Comparison of ENCODE assay signal across 1 cellular context in the genomic region with DNA sequence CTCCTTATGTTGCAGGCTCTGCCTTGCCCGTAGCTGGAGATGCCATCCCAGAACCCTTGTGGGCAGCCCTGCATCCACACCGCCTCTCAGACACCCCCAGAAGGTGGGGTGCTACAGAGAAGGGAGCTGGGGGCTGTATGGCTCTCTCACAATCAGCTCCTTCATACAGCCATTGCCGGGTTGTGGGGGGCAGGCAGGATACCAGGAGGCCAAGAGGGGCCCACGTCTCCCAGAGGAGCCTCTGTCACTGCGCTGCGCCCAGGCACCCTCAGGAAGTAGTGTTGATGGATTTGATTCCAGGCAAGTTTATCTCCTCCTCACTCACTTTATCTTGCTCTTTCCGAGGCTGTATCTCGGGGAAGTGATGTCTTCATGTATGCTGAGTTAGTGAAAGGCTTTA.
TF ChIP-seq lines count a peak whose summit lies in the region.

No MANE protein-coding gene starts in this region.

TF ChIP-seq in SK-N-SH treated with all-trans-retinoic acid at 6 μM for 48 hours, 23 proteins besides CTCF, POLR2A, EP300 and RAD21 (continued from another document):
- TF ChIP-seq, protein P1, sequence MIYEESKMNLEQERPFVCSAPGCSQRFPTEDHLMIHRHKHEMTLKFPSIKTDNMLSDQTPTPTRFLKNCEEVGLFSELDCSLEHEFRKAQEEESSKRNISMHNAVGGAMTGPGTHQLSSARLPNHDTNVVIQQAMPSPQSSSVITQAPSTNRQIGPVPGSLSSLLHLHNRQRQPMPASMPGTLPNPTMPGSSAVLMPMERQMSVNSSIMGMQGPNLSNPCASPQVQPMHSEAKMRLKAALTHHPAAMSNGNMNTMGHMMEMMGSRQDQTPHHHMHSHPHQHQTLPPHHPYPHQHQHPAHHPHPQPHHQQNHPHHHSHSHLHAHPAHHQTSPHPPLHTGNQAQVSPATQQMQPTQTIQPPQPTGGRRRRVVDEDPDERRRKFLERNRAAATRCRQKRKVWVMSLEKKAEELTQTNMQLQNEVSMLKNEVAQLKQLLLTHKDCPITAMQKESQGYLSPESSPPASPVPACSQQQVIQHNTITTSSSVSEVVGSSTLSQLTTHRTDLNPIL (CRISPR knock-in tag; IDR thresholded peaks at IDR 0.05; ENCODE audit: low read depth) = no peak
- TF ChIP-seq ARNTL (CRISPR knock-in tag; IDR thresholded peaks at IDR 0.05; ENCODE audit: borderline replicate concordance, low read depth) (no peak), ESRRG (CRISPR knock-in tag; IDR thresholded peaks at IDR 0.05) (no peak), ZC3H10 (CRISPR knock-in tag; IDR thresholded peaks at IDR 0.05) (no peak), RARB (CRISPR knock-in tag; IDR thresholded peaks at IDR 0.05) (no peak), ZFP3 (CRISPR knock-in tag; IDR thresholded peaks at IDR 0.05) (no peak), ISL1 (CRISPR knock-in tag; IDR thresholded peaks at IDR 0.05) (no peak), POU6F1 (CRISPR knock-in tag; IDR thresholded peaks at IDR 0.05; ENCODE audit: borderline replicate concordance, low read depth) (no peak)
- TF ChIP-seq, protein P2, sequence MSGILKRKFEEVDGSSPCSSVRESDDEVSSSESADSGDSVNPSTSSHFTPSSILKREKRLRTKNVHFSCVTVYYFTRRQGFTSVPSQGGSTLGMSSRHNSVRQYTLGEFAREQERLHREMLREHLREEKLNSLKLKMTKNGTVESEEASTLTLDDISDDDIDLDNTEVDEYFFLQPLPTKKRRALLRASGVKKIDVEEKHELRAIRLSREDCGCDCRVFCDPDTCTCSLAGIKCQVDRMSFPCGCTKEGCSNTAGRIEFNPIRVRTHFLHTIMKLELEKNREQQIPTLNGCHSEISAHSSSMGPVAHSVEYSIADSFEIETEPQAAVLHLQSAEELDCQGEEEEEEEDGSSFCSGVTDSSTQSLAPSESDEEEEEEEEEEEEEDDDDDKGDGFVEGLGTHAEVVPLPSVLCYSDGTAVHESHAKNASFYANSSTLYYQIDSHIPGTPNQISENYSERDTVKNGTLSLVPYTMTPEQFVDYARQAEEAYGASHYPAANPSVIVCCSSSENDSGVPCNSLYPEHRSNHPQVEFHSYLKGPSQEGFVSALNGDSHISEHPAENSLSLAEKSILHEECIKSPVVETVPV (CRISPR knock-in tag; IDR thresholded peaks at IDR 0.05) = no peak
